In genomic region chr3:54905936-54906335, GRCh38 we compare ENCODE assay signal across 34 cellular contexts. TPM values are rescaled to one million over a fixed set of nuclear protein-coding genes. Genes with fewer than 3 reads are reported as not detected.
"Had no signal": no experiment of that assay in that cellular context is flagged by ENCODE, and none has a peak within 500 bp of the region (broad histone marks: within the 10 kb centered on the region; RNA-seq: fewer than 3 reads in every experiment).

No MANE protein-coding gene starts in this region.

- H3K4me3 ChIP-seq: ascending aorta, heart right ventricle, left lung, lower lobe of right lung, neural progenitor cell, tibial nerve had no signal

- H3K36me3 ChIP-seq: ascending aorta, brain microvascular endothelial cell, heart right ventricle, left lung, lower lobe of right lung, neural progenitor cell, tibial nerve had no signal

- H3K4me3 Mint-ChIP-seq: activated CD4-positive, alpha-beta memory T cell treated with anti-CD3 and anti-CD28 coated beads for 36 hours; activated CD4-positive, alpha-beta T cell treated with anti-CD3 and anti-CD28 coated beads, Interleukin-2, amount 10 ng/mL, durations not matched to agents 24 days and 14 days; activated naive CD4-positive, alpha-beta T cell treated with anti-CD3 and anti-CD28 coated beads for 36 hours; activated naive CD8-positive, alpha-beta T cell treated with anti-CD3 and anti-CD28 coated beads, Interleukin-2, amount 10 ng/mL, durations not matched to agents 7 days and 5 days; activated T-helper 1 cell treated with anti-CD3 and anti-CD28 coated beads, Interleukin-12 subunit alpha, Interleukin-12 subunit beta, Interleukin-2, Interleukin-4 antibody, amounts not matched to agents 30 ng/mL and 10 ng/mL and 1 ng/mL, durations not matched to agents 14 hours and 24 hours and 36 hours; mesothelial cell of epicardium; natural killer cell; neural progenitor cell; T-helper 17 cell had no signal

- ATAC-seq: left lung, lower lobe of right lung, natural killer cell, T-helper 17 cell had no signal

- H3K27ac ChIP-seq: ascending aorta, brain microvascular endothelial cell, left lung, lower lobe of right lung, neural progenitor cell, tibial nerve had no signal

- H3K27me3 ChIP-seq: ascending aorta, brain microvascular endothelial cell, heart right ventricle, left lung, neural progenitor cell, tibial nerve had no signal

- H3K4me1 ChIP-seq: ascending aorta, left lung, lower lobe of right lung, neural progenitor cell, tibial nerve had no signal

- H3K9me3 ChIP-seq: ascending aorta, left lung, lower lobe of right lung, tibial nerve had no signal

- H3K9me3 Mint-ChIP-seq: activated CD4-positive, alpha-beta memory T cell treated with anti-CD3 and anti-CD28 coated beads for 36 hours; activated CD4-positive, alpha-beta T cell treated with anti-CD3 and anti-CD28 coated beads, Interleukin-2, amount 10 ng/mL, durations not matched to agents 24 days and 14 days; activated naive CD4-positive, alpha-beta T cell treated with anti-CD3 and anti-CD28 coated beads for 36 hours; activated naive CD8-positive, alpha-beta T cell treated with anti-CD3 and anti-CD28 coated beads, Interleukin-2, amount 10 ng/mL, durations not matched to agents 7 days and 5 days; activated T-helper 1 cell treated with anti-CD3 and anti-CD28 coated beads, Interleukin-12 subunit alpha, Interleukin-12 subunit beta, Interleukin-2, Interleukin-4 antibody, amounts not matched to agents 30 ng/mL and 10 ng/mL and 1 ng/mL, durations not matched to agents 14 hours and 24 hours and 36 hours; mesothelial cell of epicardium; neural progenitor cell had no signal

- H3K4me2 ChIP-seq: neural progenitor cell had no signal

- H3K9ac ChIP-seq: neural progenitor cell had no signal

- H3K36me3 Mint-ChIP-seq: activated CD4-positive, alpha-beta memory T cell treated with anti-CD3 and anti-CD28 coated beads for 36 hours; activated naive CD8-positive, alpha-beta T cell treated with anti-CD3 and anti-CD28 coated beads, Interleukin-2, amount 10 ng/mL, durations not matched to agents 7 days and 5 days; mesothelial cell of epicardium; natural killer cell; neural progenitor cell had no signal

- H2AFZ ChIP-seq: neural progenitor cell had no signal

- H3K27ac Mint-ChIP-seq: activated CD4-positive, alpha-beta memory T cell treated with anti-CD3 and anti-CD28 coated beads for 36 hours; activated CD4-positive, alpha-beta T cell treated with anti-CD3 and anti-CD28 coated beads, Interleukin-2, amount 10 ng/mL, durations not matched to agents 24 days and 14 days; activated naive CD4-positive, alpha-beta T cell treated with anti-CD3 and anti-CD28 coated beads for 36 hours; activated naive CD8-positive, alpha-beta T cell treated with anti-CD3 and anti-CD28 coated beads, Interleukin-2, amount 10 ng/mL, durations not matched to agents 7 days and 5 days; activated T-helper 1 cell treated with anti-CD3 and anti-CD28 coated beads, Interleukin-12 subunit alpha, Interleukin-12 subunit beta, Interleukin-2, Interleukin-4 antibody, amounts not matched to agents 30 ng/mL and 10 ng/mL and 1 ng/mL, durations not matched to agents 14 hours and 24 hours and 36 hours; natural killer cell; neural progenitor cell; T-helper 17 cell had no signal

- H3K4me1 Mint-ChIP-seq: activated CD4-positive, alpha-beta T cell treated with anti-CD3 and anti-CD28 coated beads, Interleukin-2, amount 10 ng/mL, durations not matched to agents 24 days and 14 days; activated naive CD8-positive, alpha-beta T cell treated with anti-CD3 and anti-CD28 coated beads, Interleukin-2, amount 10 ng/mL, durations not matched to agents 7 days and 5 days; natural killer cell; neural progenitor cell; T-helper 17 cell had no signal

- DNase-seq: activated CD4-positive, alpha-beta memory T cell treated with anti-CD3 and anti-CD28 coated beads for 36 hours; activated CD4-positive, alpha-beta T cell treated with anti-CD3 and anti-CD28 coated beads, Interleukin-2, amount 10 ng/mL, durations not matched to agents 24 days and 14 days; activated CD4-positive, CD25-positive, alpha-beta regulatory T cell treated with anti-CD3 and anti-CD28 coated beads, Interleukin-2, amount 50 U/mL, for 72 hours; activated CD8-positive, alpha-beta memory T cell treated with anti-CD3 and anti-CD28 coated beads, Interleukin-2, amount 50 U/mL, for 4 hours; activated effector memory CD4-positive, alpha-beta T cell treated with anti-CD3 and anti-CD28 coated beads, Interleukin-2, amount 50 U/mL, for 16 hours; activated naive CD4-positive, alpha-beta T cell treated with anti-CD3 and anti-CD28 coated beads for 36 hours; activated naive CD8-positive, alpha-beta T cell treated with anti-CD3 and anti-CD28 coated beads, Interleukin-2, amount 10 ng/mL, durations not matched to agents 7 days and 5 days; activated T-cell treated with anti-CD3 and anti-CD28 coated beads, Interleukin-2, amount 50 U/mL, for 1 hour; brain microvascular endothelial cell; cortex of kidney; heart right ventricle; left lung; lower lobe of right lung; natural killer cell; occipital lobe; right cardiac atrium; stimulated activated CD4-positive, alpha-beta T cell treated with anti-CD3 and anti-CD28 coated beads, Interleukin-2, amount 100 ng/mL, for 48 hours; stimulated activated naive CD4-positive, alpha-beta T cell treated with Interleukin-2 at 50 U/mL for 16 hours; SW 1271; T-helper 17 cell; T1000 had no signal

- H3K27me3 Mint-ChIP-seq: activated CD4-positive, alpha-beta memory T cell treated with anti-CD3 and anti-CD28 coated beads for 36 hours; activated CD4-positive, alpha-beta T cell treated with anti-CD3 and anti-CD28 coated beads, Interleukin-2, amount 10 ng/mL, durations not matched to agents 24 days and 14 days; activated naive CD8-positive, alpha-beta T cell treated with anti-CD3 and anti-CD28 coated beads, Interleukin-2, amount 10 ng/mL, durations not matched to agents 7 days and 5 days; T-helper 17 cell had no signal

RNA-seq across cellular contexts. Expression of gene LRTM1, which starts 21.9 kb away (rescaled TPM):
- total RNA-seq: activated CD4-positive, alpha-beta memory T cell treated with anti-CD3 and anti-CD28 coated beads for 36 hours; activated CD4-positive, alpha-beta T cell treated with anti-CD3 and anti-CD28 coated beads, Interleukin-2, amount 10 ng/mL, durations not matched to agents 24 days and 14 days; activated CD8-positive, alpha-beta memory T cell treated with anti-CD3 and anti-CD28 coated beads for 36 hours; activated naive CD4-positive, alpha-beta T cell treated with anti-CD3 and anti-CD28 coated beads for 36 hours; activated naive CD8-positive, alpha-beta T cell treated with anti-CD3 and anti-CD28 coated beads, Interleukin-2, amount 10 ng/mL, durations not matched to agents 7 days and 5 days; activated T-helper 1 cell treated with anti-CD3 and anti-CD28 coated beads, Interleukin-12 subunit alpha, Interleukin-12 subunit beta, Interleukin-2, Interleukin-4 antibody, amounts not matched to agents 30 ng/mL and 10 ng/mL and 1 ng/mL, durations not matched to agents 14 hours and 24 hours and 36 hours; ascending aorta; cardiac septum; cerebellum; endothelial cell of umbilical vein; glomerular endothelial cell; heart right ventricle; left lung; lower lobe of right lung; mesothelial cell of epicardium; natural killer cell; occipital lobe; right cardiac atrium; T-helper 17 cell; temporal lobe; tibial nerve had no signal
- polyA plus RNA-seq: endothelial cell of umbilical vein, esophagus, heart right ventricle, right cardiac atrium, urinary bladder had no signal
